ENCODE assay signal across 13 cellular contexts in the genomic region with DNA sequence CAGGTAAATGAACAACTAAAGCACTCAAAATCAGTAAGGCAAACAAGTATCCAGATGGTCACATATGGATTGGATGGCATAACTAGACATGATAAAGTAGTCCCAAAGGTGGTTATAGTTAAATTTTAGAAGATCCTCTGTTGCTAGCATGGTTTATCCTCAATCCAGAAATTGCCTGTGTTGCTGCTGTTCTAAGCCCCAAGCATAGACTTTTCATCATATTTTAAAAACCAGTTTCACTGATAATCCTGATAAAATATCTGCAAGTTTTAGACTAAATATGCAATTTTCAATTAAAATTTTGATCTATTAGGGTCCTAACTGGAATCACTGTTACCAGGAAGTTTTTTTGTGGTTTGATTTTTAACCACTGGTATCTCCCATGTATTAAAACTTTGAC. TPM values are rescaled to one million over a fixed set of nuclear protein-coding genes. Genes with fewer than 3 reads are reported as not detected.
DNase-seq lines count a peak whose midpoint lies in the region; ATAC-seq, FAIRE-seq and TF ChIP-seq lines count a peak whose summit lies in the region.
"Had no signal": no experiment of that assay in that cellular context is flagged by ENCODE, and none has a peak within 500 bp of the region (broad histone marks: within the 10 kb centered on the region; RNA-seq: fewer than 3 reads in every experiment).

No MANE protein-coding gene starts in this region.

- H3F3A ChIP-seq in SU-DHL-6 (ENCODE audit: insufficient read depth) = peaks cover 69% of the 10 kb centered on the region; the same call in 1 of the 2 replicates

- H2BK120ac ChIP-seq in mesenchymal stem cell (ENCODE audit: low read depth, low read length) = no peak overlapping the region

- H2BK15ac ChIP-seq in mesenchymal stem cell (ENCODE audit: low read depth, poor library complexity, severe bottlenecking) = no peak overlapping the region

- no peak overlapping the region for H4K8ac ChIP-seq in mesenchymal stem cell (ENCODE audit: low read length)

- H4K20me1 ChIP-seq in SU-DHL-6 (ENCODE audit: low read depth, low read length) = peaks cover 44% of the 10 kb centered on the region

- H3K4ac ChIP-seq in mesenchymal stem cell (ENCODE audit: low read depth in 1 of 2, low read length in 2 of 2) = no peak overlapping the region

- intact Hi-C loops in heart left ventricle (cut with DNase I) (loop anchor here in 2 of 10 donors (5.0 to 10.0 kb wide), 2 partner anchors 37 to 131 kb away; a partner anchor contains a TSS), left cardiac atrium (cut with DNase I) (loop anchor here in 1 of 2 donors (5.0 kb wide), 1 partner anchor 37 kb away; a partner anchor contains a TSS), transverse colon (cut with DNase I; ENCODE audit: low total_unique reads) (no loop called here)

- H2AFZ ChIP-seq in SU-DHL-6 (ENCODE audit: low read depth, low read length, severe bottlenecking) (no peak overlapping the region), mesenchymal stem cell (ENCODE audit: low read depth, low read length) (no peak overlapping the region)

- H3K27me3 ChIP-seq in heart left ventricle (no peaks in the 10 kb centered on the region), SU-DHL-6 (ENCODE audit: low read length) (no peaks in the 10 kb centered on the region), mesenchymal stem cell (ENCODE audit: control insufficient read depth in 1 of 2, insufficient read depth in 1 of 2, low read length in 2 of 2) (no peaks in the 10 kb centered on the region), transverse colon (no peaks in the 10 kb centered on the region)
- H3K27me3 ChIP-seq: testis had no signal

- H2AK5ac ChIP-seq in mesenchymal stem cell (ENCODE audit: low read length, severe bottlenecking) = no peak overlapping the region

- H3K4me1 ChIP-seq in heart left ventricle (peaks cover 0 to 100% (median 71%) of the 10 kb centered on the region in 12 donors), mesenchymal stem cell (ENCODE audit: control insufficient read depth, insufficient read depth, low read depth, low read length) (peaks cover 12% of the 10 kb centered on the region), transverse colon (peaks cover 36 to 100% (median 79%) of the 10 kb centered on the region in 4 donors)

- H3K9me2 ChIP-seq in SU-DHL-6 (replicated peaks; ENCODE audit: insufficient read depth, low read length) = no peaks in the 10 kb centered on the region

- no peak for FAIRE-seq in urothelium cell line (lab: Jason Lieb, UNC)
- FAIRE-seq: GM18507 had no signal

- ATAC-seq in heart left ventricle (no peak), left cardiac atrium (no peak), HG03039 (IDR thresholded peaks at IDR 0.05; ENCODE audit: unreplicated experiment) (no peak)
- ATAC-seq: activated naive CD4-positive, alpha-beta T cell treated with anti-CD3 and anti-CD28 coated beads, Interleukin-2, amount 50 U/mL, for 72 hours had no signal

- in situ Hi-C loops in transverse colon (cut with MboI; ENCODE audit: low pct_ligation_motif_present in 1 of 4, low pct_unique_long_range_greater_than_20kb in 1 of 4, low sequenced_read_pairs in 3 of 4) = no loop called here

- H3K9me3 ChIP-seq in heart left ventricle (no peaks in the 10 kb centered on the region), SU-DHL-6 (ENCODE audit: insufficient read depth, low read length) (no peaks in the 10 kb centered on the region), mesenchymal stem cell (ENCODE audit: control insufficient read depth, low read length) (no peaks in the 10 kb centered on the region), transverse colon (no peaks in the 10 kb centered on the region)
- H3K9me3 ChIP-seq: testis had no signal

- H4K91ac ChIP-seq in mesenchymal stem cell (ENCODE audit: low read length) = no peak overlapping the region

- no peak overlapping the region for H3K14ac ChIP-seq in mesenchymal stem cell (ENCODE audit: low read length in 2 of 2)

- H3K27ac ChIP-seq in heart left ventricle (peak overlapping the region in 9 of 12 donors; percentile 71 to 91 (median 84)), SU-DHL-6 (ENCODE audit: low read depth, low read length) (peak overlapping the region; percentile 13; the same call in 1 of the 2 replicates), mesenchymal stem cell (ENCODE audit: low read length, poor library complexity, severe bottlenecking) (no peak overlapping the region), transverse colon (peak overlapping the region; percentile 88 to 91 (median 90))

- H3K79me2 ChIP-seq in SU-DHL-6 (ENCODE audit: insufficient read depth, low read length) = peaks cover 100% of the 10 kb centered on the region

- H3K9ac ChIP-seq in SU-DHL-6 (ENCODE audit: low read length) = no peak overlapping the region
- H3K9ac ChIP-seq in mesenchymal stem cell (ENCODE audit: low read length) = peak overlapping the region; percentile 88

- TF ChIP-seq EP300 in transverse colon (IDR thresholded peaks at IDR 0.05; ENCODE audit: low read depth) = no peak

- no peak overlapping the region for H3K18ac ChIP-seq in mesenchymal stem cell (ENCODE audit: low read depth in 1 of 2, low read length in 2 of 2)

- H2BK12ac ChIP-seq in mesenchymal stem cell (ENCODE audit: low read length in 2 of 2) = no peak overlapping the region

- no peak for TF ChIP-seq POLR2A in heart left ventricle (IDR thresholded peaks at IDR 0.05)
- no peak for TF ChIP-seq POLR2A in transverse colon (IDR thresholded peaks at IDR 0.05)

- H3K4me3 ChIP-seq in heart left ventricle (no peak overlapping the region), SU-DHL-6 (ENCODE audit: insufficient read depth, low read length, poor library complexity, severe bottlenecking) (no peak overlapping the region), mesenchymal stem cell (ENCODE audit: insufficient read depth in 1 of 2, low read depth in 1 of 2, low read length in 2 of 2) (no peak overlapping the region), transverse colon (no peak overlapping the region)
- H3K4me3 ChIP-seq: testis had no signal

- H3K4me2 ChIP-seq in SU-DHL-6 (ENCODE audit: low read depth, low read length, poor library complexity, severe bottlenecking) (no peak overlapping the region), mesenchymal stem cell (ENCODE audit: low read length, poor library complexity, severe bottlenecking) (no peak overlapping the region)

- H3K23ac ChIP-seq in mesenchymal stem cell (ENCODE audit: low read length in 2 of 2) = no peak overlapping the region

- no peak overlapping the region for H2BK5ac ChIP-seq in mesenchymal stem cell (ENCODE audit: low read depth, low read length, poor library complexity, severe bottlenecking)

- DNase-seq in heart left ventricle (no peak), left cardiac atrium (no peak), mesenchymal stem cell (no peak), transverse colon (no peak), NCI-H510A (lab: John Stamatoyannopoulos, UW) (no peak), urothelium cell line (ENCODE audit: low spot score) (no peak)
- DNase-seq: cerebellar nuclear complex, NCI-H1436 treated with DMSO at 0.1 percent for 48 hours, testis had no signal

- peaks cover 0 to 35% (median 5%) of the 10 kb centered on the region in 9 donors for H3K36me3 ChIP-seq in heart left ventricle
- peaks cover 74% of the 10 kb centered on the region for H3K36me3 ChIP-seq in SU-DHL-6 (ENCODE audit: low read length)
- H3K36me3 ChIP-seq in mesenchymal stem cell (ENCODE audit: control insufficient read depth in 1 of 2, insufficient read depth in 2 of 2, low read depth in 1 of 2, low read length in 2 of 2) = peaks cover 3 to 34% of the 10 kb centered on the region in 2 experiments
- no peaks in the 10 kb centered on the region for H3K36me3 ChIP-seq in transverse colon

- peaks cover 3% of the 10 kb centered on the region for H3K79me1 ChIP-seq in mesenchymal stem cell (replicated peaks; ENCODE audit: low read length, poor library complexity, severe bottlenecking)

- TF ChIP-seq CTCF in heart left ventricle (IDR thresholded peaks at IDR 0.05) (no peak), SU-DHL-6 (IDR thresholded peaks at IDR 0.05; ENCODE audit: insufficient read depth, low read length, poor library complexity, severe bottlenecking) (no peak), transverse colon (IDR thresholded peaks at IDR 0.05) (no peak)

RNA-seq across cellular contexts. Expression of a gene that starts 35.4 kb away (rescaled TPM):
- total RNA-seq in heart left ventricle (100 to 1,000 TPM; 156 to 416 (median 193) TPM), left cardiac atrium (100 to 1,000 TPM; 141 to 154 TPM), transverse colon (100 to 1,000 TPM; 232 to 658 (median 509) TPM)
- 10 to 100 TPM; 46.8 to 64.7 TPM for polyA plus RNA-seq in heart left ventricle
- polyA plus RNA-seq in mesenchymal stem cell (2013, experiment 1 of 2) = 85.7 TPM
- polyA plus RNA-seq in mesenchymal stem cell (2013, experiment 2 of 2) = 85.2 TPM
